Comparison of ENCODE assay signal across 8 cellular contexts in genomic region chr19:6424190-6424938, GRCh38. TPM values are rescaled to one million over a fixed set of nuclear protein-coding genes. Genes with fewer than 3 reads are reported as not detected.
DNase-seq lines count a peak whose midpoint lies in the region; ATAC-seq, FAIRE-seq and TF ChIP-seq lines count a peak whose summit lies in the region.

Gene KHSRP (minus strand): TSS chr19:6424811. CDS start chr19:6424701, 110 bp downstream.

- FAIRE-seq in urothelium cell line (lab: Jason Lieb, UNC) = peak; percentile 71

- peak within 1 kb of the TSS; percentile 97 for H3K4me3 ChIP-seq in HFF-Myc (replicated peaks; ENCODE audit: low read depth, low read length)
- H3K4me3 ChIP-seq in esophagus (ENCODE audit: low read depth in 1 of 2, low read length in 2 of 2) = peak within 1 kb of the TSS; percentile 74 to 95

- CTCF ChIA-PET in activated CD4-positive, alpha-beta memory T cell treated with anti-CD3 and anti-CD28 coated beads, Interleukin-2, amount 10 ng/mL, durations not matched to agents 7 days and 5 days (lab: Charles Lee) = interaction anchor here (0.8 to 1.8 kb wide), 6 partner anchors 14 to 439 kb away, joined by 3 to 6 read pairs (median 4); partner anchors contain the start of gene ALKBH7

- H3K27ac ChIP-seq in C4-2B (peak within 1 kb of the TSS; percentile 88), esophagus (ENCODE audit: low read depth in 2 of 2, low read length in 1 of 2) (peak within 1 kb of the TSS; percentile 85 to 93)

- no peaks in the 10 kb centered on the region for H3K9me3 ChIP-seq in esophagus (ENCODE audit: control insufficient read depth in 2 of 2, insufficient read depth in 1 of 2, low read depth in 1 of 2, low read length in 1 of 2)

- peaks cover 9 to 23% of the 10 kb centered on the region in 2 donors for H3K36me3 ChIP-seq in esophagus (ENCODE audit: control insufficient read depth in 2 of 2, insufficient read depth in 2 of 2, low read length in 1 of 2)

- POLR2A ChIA-PET in activated CD4-positive, alpha-beta memory T cell treated with anti-CD3 and anti-CD28 coated beads, Interleukin-2, amount 10 ng/mL, durations not matched to agents 7 days and 5 days (lab: Charles Lee) = interaction anchor here (0.8 to 2.4 kb wide), 17 partner anchors 8 to 733 kb away, joined by 3 to 18 read pairs (median 4); partner anchors contain the start of genes ALKBH7, CLPP, DENND1C and GTF2F1
- POLR2A ChIA-PET in naive thymus-derived CD8-positive, alpha-beta T cell (lab: Charles Lee) = interaction anchor here (0.8 to 2.9 kb wide), 17 partner anchors 9 to 645 kb away, joined by 3 to 28 read pairs (median 4); partner anchors contain the start of genes ALKBH7, CLPP, CRB3 and DENND1C

- no peaks in the 10 kb centered on the region for H3K27me3 ChIP-seq in esophagus (ENCODE audit: control insufficient read depth in 1 of 2, insufficient read depth in 2 of 2, low read length in 2 of 2)

- H3K4me1 Mint-ChIP-seq in activated CD4-positive, alpha-beta memory T cell treated with anti-CD3 and anti-CD28 coated beads, Interleukin-2, amount 10 ng/mL, durations not matched to agents 7 days and 5 days = peaks cover 37% of the 10 kb centered on the region
- peaks cover 16 to 45% (median 41%) of the 10 kb centered on the region in 4 donors for H3K4me1 Mint-ChIP-seq in naive thymus-derived CD8-positive, alpha-beta T cell

- TF ChIP-seq CTCF in C4-2B (conservative IDR thresholded peaks at IDR 0.05) = no peak
- no peak for TF ChIP-seq CTCF in HFF-Myc (IDR thresholded peaks at IDR 0.05; ENCODE audit: low read depth, low read length, missing control alignments)

- peak within 1 kb of the TSS; percentile 80 for H3K27ac Mint-ChIP-seq in activated CD4-positive, alpha-beta memory T cell treated with anti-CD3 and anti-CD28 coated beads, Interleukin-2, amount 10 ng/mL, durations not matched to agents 7 days and 5 days
- H3K27ac Mint-ChIP-seq in naive thymus-derived CD8-positive, alpha-beta T cell = peak within 1 kb of the TSS; percentile 89 to 97 (median 94)

- DNase-seq in HFF-Myc (ENCODE audit: extremely low read depth, low read depth) (no peak), urothelium cell line (ENCODE audit: low spot score) (peak; percentile 41)
- no peak for DNase-seq in activated CD4-positive, alpha-beta memory T cell treated with anti-CD3 and anti-CD28 coated beads, Interleukin-2, amount 10 ng/mL, durations not matched to agents 7 days and 5 days
- peak in 7 of 10 donors; percentile 14 to 50 (median 28) for DNase-seq in naive thymus-derived CD8-positive, alpha-beta T cell

- H3K4me1 ChIP-seq in esophagus (ENCODE audit: control insufficient read depth in 2 of 2, insufficient read depth in 2 of 2, low read length in 1 of 2) = peaks cover 0 to 10% of the 10 kb centered on the region in 2 donors

- ATAC-seq in naive thymus-derived CD8-positive, alpha-beta T cell = no peak
- ATAC-seq in HG03280 (IDR thresholded peaks at IDR 0.05; ENCODE audit: unreplicated experiment) (no peak), HG03139 (IDR thresholded peaks at IDR 0.05; ENCODE audit: unreplicated experiment) (no peak)

- H3K27me3 Mint-ChIP-seq in activated CD4-positive, alpha-beta memory T cell treated with anti-CD3 and anti-CD28 coated beads, Interleukin-2, amount 10 ng/mL, durations not matched to agents 7 days and 5 days = no peaks in the 10 kb centered on the region
- no peaks in the 10 kb centered on the region for H3K27me3 Mint-ChIP-seq in naive thymus-derived CD8-positive, alpha-beta T cell

- peak within 1 kb of the TSS; percentile 88 for H3K4me3 Mint-ChIP-seq in activated CD4-positive, alpha-beta memory T cell treated with anti-CD3 and anti-CD28 coated beads, Interleukin-2, amount 10 ng/mL, durations not matched to agents 7 days and 5 days
- H3K4me3 Mint-ChIP-seq in naive thymus-derived CD8-positive, alpha-beta T cell = peak within 1 kb of the TSS; percentile 81 to 93 (median 88)

- 1% methylated on average over 66 to 115 of the region's 115 CpGs for WGBS in esophagus, 2 donors

- no peaks in the 10 kb centered on the region for H3K9me3 Mint-ChIP-seq in activated CD4-positive, alpha-beta memory T cell treated with anti-CD3 and anti-CD28 coated beads, Interleukin-2, amount 10 ng/mL, durations not matched to agents 7 days and 5 days
- H3K9me3 Mint-ChIP-seq in naive thymus-derived CD8-positive, alpha-beta T cell = peaks cover 0 to 2% (median 0%) of the 10 kb centered on the region in 9 donors

- H3K36me3 Mint-ChIP-seq in activated CD4-positive, alpha-beta memory T cell treated with anti-CD3 and anti-CD28 coated beads, Interleukin-2, amount 10 ng/mL, durations not matched to agents 7 days and 5 days (ENCODE audit: low read depth) = peaks cover 37% of the 10 kb centered on the region
- H3K36me3 Mint-ChIP-seq in naive thymus-derived CD8-positive, alpha-beta T cell = peaks cover 0 to 27% (median 2%) of the 10 kb centered on the region in 3 donors

RNA-seq across cellular contexts. Expression of gene KHSRP, which starts in this region (rescaled TPM):
- total RNA-seq in activated CD4-positive, alpha-beta memory T cell treated with anti-CD3 and anti-CD28 coated beads, Interleukin-2, amount 10 ng/mL, durations not matched to agents 7 days and 5 days = 100 to 1,000 TPM; 246 to 250 TPM
- polyA plus RNA-seq in esophagus = 10 to 100 TPM; 91.9 to 96.2 TPM
- total RNA-seq in naive thymus-derived CD8-positive, alpha-beta T cell = 100 to 1,000 TPM; 159 to 167 TPM
- polyA plus RNA-seq in naive thymus-derived CD8-positive, alpha-beta T cell = 10 to 100 TPM; 14.5 to 26.2 (median 14.7) TPM

Comparison
In these comparisons a context has a peak if more than half of its experiments do, and no peak if none do; other contexts are left out.
1. DNase-seq: peak in naive thymus-derived CD8-positive, alpha-beta T cell (7 of 10) and urothelium cell line (single experiment); none in HFF-Myc (single experiment) and activated CD4-positive, alpha-beta memory T cell treated with anti-CD3 and anti-CD28 coated beads, Interleukin-2, amount 10 ng/mL, durations not matched to agents 7 days and 5 days (single experiment).